ENCODE assay signal across 28 cellular contexts in the genomic region with DNA sequence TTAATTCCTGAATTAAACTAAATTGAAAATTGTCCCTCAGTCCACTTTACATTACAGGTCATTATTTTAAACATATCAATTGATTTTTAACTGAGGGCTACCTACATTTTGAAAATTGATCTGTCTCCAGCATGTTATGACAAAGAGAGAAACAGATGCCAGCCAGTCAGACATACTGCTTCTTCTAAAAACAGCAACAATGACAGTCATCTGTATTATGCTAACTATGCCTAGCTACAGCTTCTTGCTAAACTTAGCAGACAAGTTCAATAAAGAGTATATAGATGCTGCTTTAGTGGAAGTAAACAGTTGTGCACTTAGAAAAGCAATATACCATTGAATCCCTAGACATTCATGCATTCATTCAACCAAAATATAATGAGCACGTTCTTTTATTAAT.
"Had no signal": no experiment of that assay in that cellular context is flagged by ENCODE, and none has a peak within 500 bp of the region (broad histone marks: within the 10 kb centered on the region; RNA-seq: fewer than 3 reads in every experiment).

No MANE protein-coding gene starts in this region.

- H3K9me3 ChIP-seq: lower lobe of right lung, neutrophil, SK-N-SH, tibial nerve had no signal

- H3K9me3 Mint-ChIP-seq: activated CD4-positive, alpha-beta memory T cell treated with anti-CD3 and anti-CD28 coated beads, Interleukin-2, amount 10 ng/mL, durations not matched to agents 7 days and 5 days; activated CD4-positive, alpha-beta T cell treated with anti-CD3 and anti-CD28 coated beads, Interleukin-2, amount 10 ng/mL, durations not matched to agents 24 days and 14 days; activated T-cell treated with anti-CD3 and anti-CD28 coated beads, Interleukin-2, amount 50 U/mL, for 4 hours; activated T-helper 17 cell treated with anti-CD3 and anti-CD28 coated beads, Interleukin-2, amount 50 U/mL, for 72 hours; dendritic cell treated with granulocyte-macrophage colony-stimulating factor and Interleukin-4, amounts not matched to agents 40 ng/mL and 50 ng/mL, for 4 days; endodermal cell; immature natural killer cell; nephron progenitor cell; T-helper 1 cell treated with Interleukin-12 subunit alpha and Interleukin-12 subunit beta and Interleukin-4 antibody, amounts not matched to agents 30 μg/mL and 1 μg/mL, for 36 hours had no signal

- DNase-seq: activated CD4-positive, alpha-beta memory T cell treated with anti-CD3 and anti-CD28 coated beads, Interleukin-2, amount 10 ng/mL, durations not matched to agents 7 days and 5 days; activated CD4-positive, alpha-beta T cell treated with anti-CD3 and anti-CD28 coated beads, Interleukin-2, amount 10 ng/mL, durations not matched to agents 24 days and 14 days; activated CD4-positive, CD25-positive, alpha-beta regulatory T cell treated with anti-CD3 and anti-CD28 coated beads, Interleukin-2, amount 50 U/mL, for 72 hours; activated gamma-delta T cell treated with Interleukin-2 at 50 U/mL for 16 hours; activated naive CD4-positive, alpha-beta T cell treated with anti-CD3 and anti-CD28 coated beads, Interleukin-2, amount 50 U/mL, for 16 hours; activated T-cell treated with anti-CD3 and anti-CD28 coated beads, Interleukin-2, amount 50 U/mL, for 4 hours; amniotic stem cell; brain microvascular endothelial cell; central memory CD4-positive, alpha-beta T cell; endodermal cell; foreskin keratinocyte; hypothalamus; immature natural killer cell; kidney; lower lobe of right lung; mesenchymal stem cell; nephron progenitor cell; SK-N-SH; stimulated activated CD4-positive, alpha-beta T cell treated with anti-CD3 and anti-CD28 coated beads, Interleukin-2, amount 100 ng/mL, for 48 hours; stimulated activated naive CD4-positive, alpha-beta T cell treated with Interleukin-2 at 50 U/mL for 16 hours; SW 1271; T-helper 9 cell had no signal

- H3K4me1 Mint-ChIP-seq: immature natural killer cell, nephron progenitor cell had no signal

- H3K36me3 ChIP-seq: brain microvascular endothelial cell had no signal

- H3K27ac ChIP-seq: brain microvascular endothelial cell, foreskin keratinocyte, lower lobe of right lung, neutrophil, tibial nerve had no signal

- H3K27ac Mint-ChIP-seq: activated CD4-positive, alpha-beta memory T cell treated with anti-CD3 and anti-CD28 coated beads, Interleukin-2, amount 10 ng/mL, durations not matched to agents 7 days and 5 days; activated CD4-positive, alpha-beta T cell treated with anti-CD3 and anti-CD28 coated beads, Interleukin-2, amount 10 ng/mL, durations not matched to agents 24 days and 14 days; activated T-helper 17 cell treated with anti-CD3 and anti-CD28 coated beads, Interleukin-2, amount 50 U/mL, for 72 hours; dendritic cell treated with granulocyte-macrophage colony-stimulating factor and Interleukin-4, amounts not matched to agents 40 ng/mL and 50 ng/mL, for 4 days; endodermal cell; immature natural killer cell; nephron progenitor cell; T-helper 1 cell treated with Interleukin-12 subunit alpha and Interleukin-12 subunit beta and Interleukin-4 antibody, amounts not matched to agents 30 μg/mL and 1 μg/mL, for 36 hours had no signal

- H3K4me3 Mint-ChIP-seq: activated CD4-positive, alpha-beta memory T cell treated with anti-CD3 and anti-CD28 coated beads, Interleukin-2, amount 10 ng/mL, durations not matched to agents 7 days and 5 days; activated CD4-positive, alpha-beta T cell treated with anti-CD3 and anti-CD28 coated beads, Interleukin-2, amount 10 ng/mL, durations not matched to agents 24 days and 14 days; activated T-cell treated with anti-CD3 and anti-CD28 coated beads, Interleukin-2, amount 50 U/mL, for 4 hours; activated T-helper 17 cell treated with anti-CD3 and anti-CD28 coated beads, Interleukin-2, amount 50 U/mL, for 72 hours; dendritic cell treated with granulocyte-macrophage colony-stimulating factor and Interleukin-4, amounts not matched to agents 40 ng/mL and 50 ng/mL, for 4 days; endodermal cell; immature natural killer cell; nephron progenitor cell; T-helper 1 cell treated with Interleukin-12 subunit alpha and Interleukin-12 subunit beta and Interleukin-4 antibody, amounts not matched to agents 30 μg/mL and 1 μg/mL, for 36 hours had no signal

- ATAC-seq: activated T-cell treated with anti-CD3 and anti-CD28 coated beads, Interleukin-2, amount 50 U/mL, for 4 hours; activated T-helper 17 cell treated with anti-CD3 and anti-CD28 coated beads, Interleukin-2, amount 50 U/mL, for 72 hours; esophagus mucosa; foreskin keratinocyte; lower lobe of right lung had no signal

- H3K27me3 Mint-ChIP-seq: activated CD4-positive, alpha-beta memory T cell treated with anti-CD3 and anti-CD28 coated beads, Interleukin-2, amount 10 ng/mL, durations not matched to agents 7 days and 5 days; activated CD4-positive, alpha-beta T cell treated with anti-CD3 and anti-CD28 coated beads, Interleukin-2, amount 10 ng/mL, durations not matched to agents 24 days and 14 days; activated T-helper 17 cell treated with anti-CD3 and anti-CD28 coated beads, Interleukin-2, amount 50 U/mL, for 72 hours; dendritic cell treated with granulocyte-macrophage colony-stimulating factor and Interleukin-4, amounts not matched to agents 40 ng/mL and 50 ng/mL, for 4 days had no signal

- H3K4me1 ChIP-seq: tibial nerve had no signal

- H3K9me2 ChIP-seq: SK-N-SH had no signal

- H3K4me2 ChIP-seq: SK-N-SH had no signal

- H3K9ac ChIP-seq: SK-N-SH had no signal

- H3K27me3 ChIP-seq: brain microvascular endothelial cell, foreskin keratinocyte, neutrophil, tibial nerve had no signal

- H3K4me3 ChIP-seq: lower lobe of right lung, tibial nerve had no signal
